18 cellular contexts compared by ENCODE assay signal in genomic region chr5:65144136-65144871, GRCh38.
"Had no signal": no experiment of that assay in that cellular context is flagged by ENCODE, and none has a peak within 500 bp of the region (broad histone marks: within the 10 kb centered on the region; RNA-seq: fewer than 3 reads in every experiment).

No MANE protein-coding gene starts in this region.

- H3K27me3 Mint-ChIP-seq: stimulated activated naive CD8-positive, alpha-beta T cell treated with anti-CD3 and anti-CD28 coated beads, Interleukin-15, Interleukin-2, amounts not matched to agents 100 ng/mL and 50 ng/mL, for 24 hours; type B pancreatic cell had no signal

- H3K4me1 Mint-ChIP-seq: activated T-helper 17 cell treated with anti-CD3 and anti-CD28 coated beads, Interleukin-2, amount 50 U/mL, for 72 hours; naive B cell; T-cell had no signal

- H3K4me3 Mint-ChIP-seq: activated T-helper 17 cell treated with anti-CD3 and anti-CD28 coated beads, Interleukin-2, amount 50 U/mL, for 72 hours; effector memory CD8-positive, alpha-beta T cell; naive B cell; stimulated activated naive CD8-positive, alpha-beta T cell treated with anti-CD3 and anti-CD28 coated beads, Interleukin-15, Interleukin-2, amounts not matched to agents 100 ng/mL and 50 ng/mL, for 24 hours; T-cell; type B pancreatic cell had no signal

- H3K27ac Mint-ChIP-seq: activated T-helper 17 cell treated with anti-CD3 and anti-CD28 coated beads, Interleukin-2, amount 50 U/mL, for 72 hours; effector memory CD8-positive, alpha-beta T cell; stimulated activated naive CD8-positive, alpha-beta T cell treated with anti-CD3 and anti-CD28 coated beads, Interleukin-15, Interleukin-2, amounts not matched to agents 100 ng/mL and 50 ng/mL, for 24 hours; T-cell; type B pancreatic cell had no signal

- H3K36me3 Mint-ChIP-seq: naive B cell, T-cell, type B pancreatic cell had no signal

- H2AFZ ChIP-seq: parathyroid adenoma had no signal

- H3K9ac ChIP-seq: parathyroid adenoma had no signal

- H3K27ac ChIP-seq: lower lobe of right lung, parathyroid adenoma, suprapubic skin had no signal

- H3K9me3 ChIP-seq: lower lobe of right lung, suprapubic skin had no signal

- H3K36me3 ChIP-seq: lower lobe of right lung, suprapubic skin had no signal

- H3K27me3 ChIP-seq: suprapubic skin had no signal

- DNase-seq: activated CD4-positive, alpha-beta T cell treated with anti-CD3 and anti-CD28 coated beads, Interleukin-2, amount 50 U/mL, for 4 hours; activated naive CD4-positive, alpha-beta T cell treated with Interleukin-2 at 50 U/mL for 16 hours; aorta; dermis blood vessel endothelial cell; effector memory CD8-positive, alpha-beta T cell; foreskin melanocyte; lower lobe of right lung; midbrain; naive B cell; small intestine; T-cell; T-helper 9 cell had no signal

- H3K9me3 Mint-ChIP-seq: activated T-helper 17 cell treated with anti-CD3 and anti-CD28 coated beads, Interleukin-2, amount 50 U/mL, for 72 hours; effector memory CD8-positive, alpha-beta T cell; stimulated activated naive CD8-positive, alpha-beta T cell treated with anti-CD3 and anti-CD28 coated beads, Interleukin-15, Interleukin-2, amounts not matched to agents 100 ng/mL and 50 ng/mL, for 24 hours; T-cell had no signal

- H3K4me1 ChIP-seq: lower lobe of right lung, parathyroid adenoma, suprapubic skin had no signal

- H3K4me3 ChIP-seq: lower lobe of right lung, suprapubic skin had no signal

- ATAC-seq: activated CD4-positive, CD25-positive, alpha-beta regulatory T cell treated with anti-CD3 and anti-CD28 coated beads, Interleukin-2, amount 50 U/mL, for 24 hours; activated T-helper 17 cell treated with anti-CD3 and anti-CD28 coated beads, Interleukin-2, amount 50 U/mL, for 72 hours; effector memory CD8-positive, alpha-beta T cell; lower lobe of right lung; T-cell had no signal
